26 cellular contexts compared by ENCODE assay signal in genomic region chr16:794853-795466, GRCh38. TPM values are rescaled to one million over a fixed set of nuclear protein-coding genes. Genes with fewer than 3 reads are reported as not detected.
DNase-seq lines count a peak whose midpoint lies in the region; ATAC-seq and TF ChIP-seq lines count a peak whose summit lies in the region.
"Had no signal": no experiment of that assay in that cellular context is flagged by ENCODE, and none has a peak within 500 bp of the region (broad histone marks: within the 10 kb centered on the region; RNA-seq: fewer than 3 reads in every experiment).

No MANE protein-coding gene starts in this region.

- H3K4me1 ChIP-seq in HEK293 (ENCODE audit: control insufficient read depth, insufficient read depth, low read length), result no peaks in the 10 kb centered on the region
- no peaks in the 10 kb centered on the region for H3K4me1 ChIP-seq in naive thymus-derived CD4-positive, alpha-beta T cell (ENCODE audit: control insufficient read depth in 2 of 2, insufficient read depth in 2 of 2, low read length in 2 of 2)

- H3K9me3 Mint-ChIP-seq in naive thymus-derived CD4-positive, alpha-beta T cell, result peaks cover 0 to 2% (median 0%) of the 10 kb centered on the region in 11 donors
- H3K9me3 Mint-ChIP-seq: CD4-positive, alpha-beta memory T cell; HFFc6 had no signal

- H3K36me3 Mint-ChIP-seq in naive thymus-derived CD4-positive, alpha-beta T cell, result peaks cover 0 to 6% (median 0%) of the 10 kb centered on the region in 5 donors

- H3K4me3 ChIP-seq in HEK293 (ENCODE audit: low read depth, low read length), result no peak overlapping the region
- no peak overlapping the region for H3K4me3 ChIP-seq in naive thymus-derived CD4-positive, alpha-beta T cell (ENCODE audit: low read length)
- H3K4me3 ChIP-seq: BLaER1 treated with 17β-estradiol and CSF1 and Interleukin-3, amounts not matched to agents 10 nM and 100 nM; GM23248; PC-9; SK-N-MC had no signal

- peaks cover 0 to 8% (median 0%) of the 10 kb centered on the region in 5 donors for H3K27me3 Mint-ChIP-seq in naive thymus-derived CD4-positive, alpha-beta T cell

- DNase-seq in DMS 273 (lab: John Stamatoyannopoulos, UW; ENCODE audit: unreplicated experiment) (peak; percentile 52), DMS 273 treated with DMSO at 0.1 percent for 48 hours (lab: John Stamatoyannopoulos, UW) (no peak), AG08396 (ENCODE audit: low spot score) (no peak), superior temporal gyrus (ENCODE audit: extremely low spot score) (no peak)
- DNase-seq in naive thymus-derived CD4-positive, alpha-beta T cell, result no peak
- DNase-seq: 8988T; CD4-positive, alpha-beta memory T cell; COR-L47; GM23248; H7; HFFc6; NCI-H1092 treated with DMSO at 0.1 percent for 48 hours; NCI-H1436; NCI-H187; NCI-H524; NCI-H748 treated with DMSO at 0.1 percent for 48 hours; NK-92 treated with Interleukin-12 subunit alpha and Interleukin-12 subunit beta, amount 100 ng/mL, for 24 hours; SHP77 treated with DMSO at 0.1 percent for 48 hours had no signal

- no peaks in the 10 kb centered on the region for H3K27me3 ChIP-seq in naive thymus-derived CD4-positive, alpha-beta T cell (ENCODE audit: control insufficient read depth in 2 of 2, insufficient read depth in 2 of 2, low read length in 2 of 2)

- H3K4me3 Mint-ChIP-seq in naive thymus-derived CD4-positive, alpha-beta T cell, result no peak overlapping the region
- H3K4me3 Mint-ChIP-seq: CD4-positive, alpha-beta memory T cell; HFFc6 had no signal

- intact Hi-C loops in naive thymus-derived CD4-positive, alpha-beta T cell (cut with micrococcal nuclease), result no loop called here

- H3K9me3 ChIP-seq in HEK293 (ENCODE audit: control insufficient read depth, insufficient read depth, low read depth, low read length), result no peaks in the 10 kb centered on the region
- no peaks in the 10 kb centered on the region for H3K9me3 ChIP-seq in naive thymus-derived CD4-positive, alpha-beta T cell (ENCODE audit: control insufficient read depth in 2 of 3, low read length in 3 of 3)
- H3K9me3 ChIP-seq: BLaER1 treated with 17β-estradiol and CSF1 and Interleukin-3, amounts not matched to agents 10 nM and 100 nM had no signal

- TF ChIP-seq CTCF in HEK293 (tag by site-specific recombination; IDR thresholded peaks at IDR 0.05), result no peak
- TF ChIP-seq CTCF in VCaP (conservative IDR thresholded peaks at IDR 0.05), result no peak

- POLR2A ChIA-PET in HEK293 (lab: Yijun Ruan, JAX), result interaction anchor here (1.2 to 1.3 kb wide), 2 partner anchors 9 to 12 kb away, joined by 4 read pairs; no protein-coding TSS in a partner anchor
- POLR2A ChIA-PET in naive thymus-derived CD4-positive, alpha-beta T cell (lab: Charles Lee), result no interaction called here

- peaks cover 0 to 74% of the 10 kb centered on the region in 2 experiments; a peak in 1 of 3 replicates for H3K36me3 ChIP-seq in HEK293 (ENCODE audit: control insufficient read depth in 2 of 2, insufficient read depth in 1 of 2, low read length in 2 of 2)
- H3K36me3 ChIP-seq in naive thymus-derived CD4-positive, alpha-beta T cell (ENCODE audit: control insufficient read depth in 2 of 3, insufficient read depth in 3 of 3, low read length in 3 of 3), result peaks cover 0 to 18% (median 0%) of the 10 kb centered on the region in 3 experiments

- no peak overlapping the region for H3K27ac Mint-ChIP-seq in naive thymus-derived CD4-positive, alpha-beta T cell
- H3K27ac Mint-ChIP-seq: CD4-positive, alpha-beta memory T cell; HFFc6 had no signal

- ATAC-seq in naive thymus-derived CD4-positive, alpha-beta T cell, result no peak
- ATAC-seq in HG03457 (IDR thresholded peaks at IDR 0.05; ENCODE audit: unreplicated experiment), result no peak

- CTCF ChIA-PET in HEK293 (lab: Yijun Ruan, JAX), result interaction anchor here (1.5 kb wide), 1 partner anchor 260 kb away, joined by 3 read pairs; no protein-coding TSS in a partner anchor
- CTCF ChIA-PET in naive thymus-derived CD4-positive, alpha-beta T cell (lab: Charles Lee), result interaction anchor here (0.6 kb wide), 1 partner anchor 59 kb away, joined by 5 read pairs; no protein-coding TSS in a partner anchor

- peaks cover 0 to 4% (median 0%) of the 10 kb centered on the region in 7 donors for H3K4me1 Mint-ChIP-seq in naive thymus-derived CD4-positive, alpha-beta T cell

- no peak overlapping the region for H3K27ac ChIP-seq in HEK293 (ENCODE audit: extremely low read depth, low read depth, low read length)
- H3K27ac ChIP-seq in VCaP, result peak overlapping the region; percentile 44; the same call in 1 of the 2 replicates
- H3K27ac ChIP-seq in naive thymus-derived CD4-positive, alpha-beta T cell (ENCODE audit: low read depth, low read length), result no peak overlapping the region
- H3K27ac ChIP-seq: BLaER1 treated with 17β-estradiol and CSF1 and Interleukin-3, amounts not matched to agents 10 nM and 100 nM; GM23248; KMS-11; PC-9; SK-N-MC had no signal

TF ChIP-seq in HEK293, 187 proteins besides CTCF, POLR2A, EP300 and RAD21:
- TF ChIP-seq ZNF704 (tag by site-specific recombination; IDR thresholded peaks at IDR 0.05), result no peak
- no peak for TF ChIP-seq GFI1B (tag by site-specific recombination; IDR thresholded peaks at IDR 0.05)
- peak; percentile 42; the same call in 1 of the 2 replicates for TF ChIP-seq GLIS2 (tag by site-specific recombination; IDR thresholded peaks at IDR 0.05)
- TF ChIP-seq ZNF133 (tag by site-specific recombination; IDR thresholded peaks at IDR 0.05), result no peak
- TF ChIP-seq HIC1 (tag by site-specific recombination; IDR thresholded peaks at IDR 0.05), result peak; percentile 25; the same call in 1 of the 2 replicates
- TF ChIP-seq ZNF645 (tag by site-specific recombination; IDR thresholded peaks at IDR 0.05), result no peak
- TF ChIP-seq ZNF664 (tag by site-specific recombination; IDR thresholded peaks at IDR 0.05), result no peak
- peak; percentile 68 for TF ChIP-seq BCL11B (tag by site-specific recombination; IDR thresholded peaks at IDR 0.05; ENCODE audit: low read depth)
- TF ChIP-seq ZNF610 (tag by site-specific recombination; IDR thresholded peaks at IDR 0.05; ENCODE audit: borderline replicate concordance), result no peak
- TF ChIP-seq ZBTB7A (tag by site-specific recombination; IDR thresholded peaks at IDR 0.05; ENCODE audit: low read depth), result peak; percentile 83
- TF ChIP-seq ZNF391 (tag by site-specific recombination; IDR thresholded peaks at IDR 0.05; ENCODE audit: borderline replicate concordance, low read depth), result no peak

RNA-seq across cellular contexts. Expression of gene GNG13, which starts 5.6 kb away (rescaled TPM):
- total RNA-seq in naive thymus-derived CD4-positive, alpha-beta T cell, result not detected
- polyA plus RNA-seq in naive thymus-derived CD4-positive, alpha-beta T cell, result not detected
- total RNA-seq: CD4-positive, alpha-beta memory T cell; GM23248; H7; HFFc6; PC-9; T-helper 1 cell treated with Interleukin-12 subunit alpha and Interleukin-12 subunit beta and Interleukin-4 antibody, amounts not matched to agents 30 ng/mL and 1 ng/mL, for 36 hours had no signal
- polyA plus RNA-seq: CD4-positive, alpha-beta memory T cell; GM23248 had no signal

RNA-seq across cellular contexts. Expression of gene CHTF18, which starts 6.5 kb away (rescaled TPM):
- total RNA-seq in naive thymus-derived CD4-positive, alpha-beta T cell, result 10 to 100 TPM; 32.0 to 74.8 (median 51.7) TPM
- 1 to 10 TPM; 4.5 to 8.2 TPM for polyA plus RNA-seq in naive thymus-derived CD4-positive, alpha-beta T cell

RNA-seq across cellular contexts. Expression of gene RPUSD1, which starts 6.8 kb away (rescaled TPM):
- 10 to 100 TPM; 16.3 to 34.3 (median 30.3) TPM for total RNA-seq in naive thymus-derived CD4-positive, alpha-beta T cell
- polyA plus RNA-seq in naive thymus-derived CD4-positive, alpha-beta T cell, result 10 to 100 TPM; 21.2 to 42.9 TPM

RNA-seq across cellular contexts. Expression of gene MSLN, which starts 34.4 kb away (rescaled TPM):
- total RNA-seq in naive thymus-derived CD4-positive, alpha-beta T cell, result under 1 TPM in 1 of 5 experiments, not detected in 4; 0.64 TPM
- polyA plus RNA-seq in naive thymus-derived CD4-positive, alpha-beta T cell, result not detected
- total RNA-seq: CD4-positive, alpha-beta memory T cell; GM23248; H7; T-helper 1 cell treated with Interleukin-12 subunit alpha and Interleukin-12 subunit beta and Interleukin-4 antibody, amounts not matched to agents 30 ng/mL and 1 ng/mL, for 36 hours had no signal
- polyA plus RNA-seq: CD4-positive, alpha-beta memory T cell; GM23248 had no signal

RNA-seq across cellular contexts. Expression of gene CIAO3, which starts 54.2 kb away (rescaled TPM):
- 10 to 100 TPM; 39.0 to 55.5 (median 46.1) TPM for total RNA-seq in naive thymus-derived CD4-positive, alpha-beta T cell
- polyA plus RNA-seq in naive thymus-derived CD4-positive, alpha-beta T cell, result 10 to 100 TPM; 13.9 to 34.9 TPM
